Comparison of ENCODE assay signal across 1 cellular context in the genomic region with DNA sequence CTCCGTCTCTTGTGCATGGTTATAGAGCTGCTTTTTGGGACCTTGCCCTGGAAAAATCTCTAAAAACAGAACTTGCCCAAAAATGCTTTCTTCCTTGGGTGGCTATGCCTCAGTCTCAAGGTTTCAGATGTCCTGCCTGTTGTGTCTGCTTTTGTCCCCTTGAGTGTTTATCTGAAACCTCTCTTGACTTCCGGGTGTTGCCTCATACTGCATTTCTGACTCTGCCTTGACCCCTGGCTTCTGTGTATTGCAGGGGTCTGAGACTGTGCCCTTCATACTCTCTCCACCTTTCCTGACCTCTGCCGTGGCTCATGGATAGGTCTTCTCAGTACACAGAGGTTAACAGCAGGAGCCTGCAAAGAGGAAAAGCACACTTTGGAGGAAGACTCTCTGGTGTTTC.
TF ChIP-seq lines count a peak whose summit lies in the region.

No MANE protein-coding gene starts in this region.

TF ChIP-seq in SK-N-SH, 30 proteins besides CTCF, POLR2A, EP300 and RAD21 (continued from another document):
- TF ChIP-seq FOXJ3 (CRISPR knock-in tag; IDR thresholded peaks at IDR 0.05) (no peak), TCF12 (IDR thresholded peaks at IDR 0.05) (no peak), SMC3 (IDR thresholded peaks at IDR 0.05; ENCODE audit: low read depth, low read length) (no peak), FOXM1 (IDR thresholded peaks at IDR 0.05; ENCODE audit: low read depth) (no peak), TAF1 (IDR thresholded peaks at IDR 0.05; ENCODE audit: borderline replicate concordance, low read depth, low read length) (no peak), MXI1 (IDR thresholded peaks at IDR 0.05; ENCODE audit: low read depth, low read length) (no peak), MEF2A (IDR thresholded peaks at IDR 0.05; ENCODE audit: borderline replicate concordance, low read depth) (no peak), CHD2 (IDR thresholded peaks at IDR 0.05; ENCODE audit: low read length, partially characterized antibody) (no peak), RCOR1 (IDR thresholded peaks at IDR 0.05; ENCODE audit: low read length) (no peak), SIN3A (IDR thresholded peaks at IDR 0.05; ENCODE audit: borderline replicate concordance, low read depth, low read length) (no peak), EZH2phosphoT487 (IDR thresholded peaks at IDR 0.05; ENCODE audit: borderline replicate concordance, low read depth) (no peak)
- TF ChIP-seq, protein P1, sequence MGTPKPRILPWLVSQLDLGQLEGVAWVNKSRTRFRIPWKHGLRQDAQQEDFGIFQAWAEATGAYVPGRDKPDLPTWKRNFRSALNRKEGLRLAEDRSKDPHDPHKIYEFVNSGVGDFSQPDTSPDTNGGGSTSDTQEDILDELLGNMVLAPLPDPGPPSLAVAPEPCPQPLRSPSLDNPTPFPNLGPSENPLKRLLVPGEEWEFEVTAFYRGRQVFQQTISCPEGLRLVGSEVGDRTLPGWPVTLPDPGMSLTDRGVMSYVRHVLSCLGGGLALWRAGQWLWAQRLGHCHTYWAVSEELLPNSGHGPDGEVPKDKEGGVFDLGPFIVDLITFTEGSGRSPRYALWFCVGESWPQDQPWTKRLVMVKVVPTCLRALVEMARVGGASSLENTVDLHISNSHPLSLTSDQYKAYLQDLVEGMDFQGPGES (IDR thresholded peaks at IDR 0.05; ENCODE audit: low read depth, low read length): no peak
- TF ChIP-seq, protein P2, sequence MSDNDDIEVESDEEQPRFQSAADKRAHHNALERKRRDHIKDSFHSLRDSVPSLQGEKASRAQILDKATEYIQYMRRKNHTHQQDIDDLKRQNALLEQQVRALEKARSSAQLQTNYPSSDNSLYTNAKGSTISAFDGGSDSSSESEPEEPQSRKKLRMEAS (IDR thresholded peaks at IDR 0.05; ENCODE audit: low read depth): no peak
- TF ChIP-seq, protein P3, sequence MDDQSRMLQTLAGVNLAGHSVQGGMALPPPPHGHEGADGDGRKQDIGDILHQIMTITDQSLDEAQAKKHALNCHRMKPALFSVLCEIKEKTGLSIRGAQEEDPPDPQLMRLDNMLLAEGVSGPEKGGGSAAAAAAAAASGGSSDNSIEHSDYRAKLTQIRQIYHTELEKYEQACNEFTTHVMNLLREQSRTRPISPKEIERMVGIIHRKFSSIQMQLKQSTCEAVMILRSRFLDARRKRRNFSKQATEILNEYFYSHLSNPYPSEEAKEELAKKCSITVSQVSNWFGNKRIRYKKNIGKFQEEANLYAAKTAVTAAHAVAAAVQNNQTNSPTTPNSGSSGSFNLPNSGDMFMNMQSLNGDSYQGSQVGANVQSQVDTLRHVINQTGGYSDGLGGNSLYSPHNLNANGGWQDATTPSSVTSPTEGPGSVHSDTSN (IDR thresholded peaks at IDR 0.05): no peak
- TF ChIP-seq, protein P4, sequence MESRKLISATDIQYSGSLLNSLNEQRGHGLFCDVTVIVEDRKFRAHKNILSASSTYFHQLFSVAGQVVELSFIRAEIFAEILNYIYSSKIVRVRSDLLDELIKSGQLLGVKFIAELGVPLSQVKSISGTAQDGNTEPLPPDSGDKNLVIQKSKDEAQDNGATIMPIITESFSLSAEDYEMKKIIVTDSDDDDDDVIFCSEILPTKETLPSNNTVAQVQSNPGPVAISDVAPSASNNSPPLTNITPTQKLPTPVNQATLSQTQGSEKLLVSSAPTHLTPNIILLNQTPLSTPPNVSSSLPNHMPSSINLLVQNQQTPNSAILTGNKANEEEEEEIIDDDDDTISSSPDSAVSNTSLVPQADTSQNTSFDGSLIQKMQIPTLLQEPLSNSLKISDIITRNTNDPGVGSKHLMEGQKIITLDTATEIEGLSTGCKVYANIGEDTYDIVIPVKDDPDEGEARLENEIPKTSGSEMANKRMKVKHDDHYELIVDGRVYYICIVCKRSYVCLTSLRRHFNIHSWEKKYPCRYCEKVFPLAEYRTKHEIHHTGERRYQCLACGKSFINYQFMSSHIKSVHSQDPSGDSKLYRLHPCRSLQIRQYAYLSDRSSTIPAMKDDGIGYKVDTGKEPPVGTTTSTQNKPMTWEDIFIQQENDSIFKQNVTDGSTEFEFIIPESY (IDR thresholded peaks at IDR 0.05; ENCODE audit: borderline replicate concordance, low read depth): no peak
TF ChIP-seq in SK-N-SH: peak in this region for 0.
